Comparison of ENCODE assay signal across 16 cellular contexts in the genomic region with DNA sequence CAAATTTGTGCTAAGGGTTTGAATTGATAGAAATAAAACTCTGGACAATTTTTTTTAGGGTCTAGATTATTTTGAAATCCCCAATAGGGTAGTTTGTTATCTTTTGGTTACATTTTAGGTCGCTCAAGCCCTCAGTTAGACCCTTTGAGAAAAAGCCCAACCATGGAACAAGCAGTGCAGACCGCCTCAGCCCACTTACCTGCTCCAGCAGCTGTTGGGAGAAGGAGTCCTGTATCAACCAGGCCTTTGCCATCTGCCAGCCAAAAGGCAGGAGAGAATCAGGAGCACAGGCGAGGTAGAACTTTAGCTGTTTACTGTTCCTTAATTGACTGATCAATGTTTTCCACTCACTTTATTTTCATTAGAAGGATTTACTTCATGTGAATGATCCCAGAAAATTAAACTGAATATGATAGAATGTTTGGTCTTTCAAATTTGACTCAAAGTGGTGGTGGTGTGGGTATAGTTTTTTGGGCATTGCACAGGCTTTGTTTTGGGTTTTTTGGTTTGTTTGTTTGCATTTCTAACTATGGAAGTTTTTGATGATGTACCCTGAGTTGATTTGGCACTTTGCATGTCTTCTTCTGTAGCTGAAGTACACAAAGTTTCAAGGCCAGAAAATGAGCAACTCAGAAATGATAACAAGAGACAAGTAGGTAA.
"Had no signal": no experiment of that assay in that cellular context is flagged by ENCODE, and none has a peak within 500 bp of the region (broad histone marks: within the 10 kb centered on the region; RNA-seq: fewer than 3 reads in every experiment).

No MANE protein-coding gene starts in this region.

- H3K4me3 Mint-ChIP-seq: activated T-cell treated with anti-CD3 and anti-CD28 coated beads, Interleukin-2, amount 50 U/mL, for 72 hours; brain; memory B cell; natural killer cell treated with Interleukin-12 subunit alpha and Interleukin-12 subunit beta and Interleukin-15 and Interleukin-18, amount 100 ng/mL, for 72 hours had no signal

- DNase-seq: activated CD4-positive, alpha-beta T cell treated with anti-CD3 and anti-CD28 coated beads for 1 hour; activated CD4-positive, alpha-beta T cell treated with anti-CD3 and anti-CD28 coated beads, Interleukin-2, amount 50 U/mL, for 48 hours; activated T-cell treated with anti-CD3 and anti-CD28 coated beads, Interleukin-2, amount 50 U/mL, for 72 hours; central memory CD4-positive, alpha-beta T cell; left ventricle myocardium inferior; occipital lobe; right cardiac atrium; stimulated activated CD4-positive, alpha-beta T cell treated with anti-CD3 and anti-CD28 coated beads, Interleukin-15, amount 100 ng/mL, for 24 hours; stimulated activated CD4-positive, alpha-beta T cell treated with anti-CD3 and anti-CD28 coated beads, Interleukin-4, amount 100 ng/mL, for 1 hour; stimulated activated naive CD8-positive, alpha-beta T cell treated with anti-CD3 and anti-CD28 coated beads, Interleukin-15, Interleukin-2, amounts not matched to agents 100 U/mL and 50 U/mL, for 24 hours; T1000; transverse colon had no signal

- ATAC-seq: esophagus mucosa; natural killer cell treated with Interleukin-12 subunit alpha and Interleukin-12 subunit beta and Interleukin-15 and Interleukin-18, amount 100 ng/mL, for 72 hours; right cardiac atrium; stimulated activated naive CD8-positive, alpha-beta T cell treated with anti-CD3 and anti-CD28 coated beads, Interleukin-15, Interleukin-2, amounts not matched to agents 100 U/mL and 50 U/mL, for 24 hours had no signal

- H3K27me3 Mint-ChIP-seq: brain; memory B cell; natural killer cell treated with Interleukin-12 subunit alpha and Interleukin-12 subunit beta and Interleukin-15 and Interleukin-18, amount 100 ng/mL, for 72 hours had no signal

- H3K27ac Mint-ChIP-seq: activated T-cell treated with anti-CD3 and anti-CD28 coated beads, Interleukin-2, amount 50 U/mL, for 72 hours; brain; memory B cell; natural killer cell treated with Interleukin-12 subunit alpha and Interleukin-12 subunit beta and Interleukin-15 and Interleukin-18, amount 100 ng/mL, for 72 hours had no signal

- H3K9me3 Mint-ChIP-seq: activated T-cell treated with anti-CD3 and anti-CD28 coated beads, Interleukin-2, amount 50 U/mL, for 72 hours; brain; memory B cell; natural killer cell treated with Interleukin-12 subunit alpha and Interleukin-12 subunit beta and Interleukin-15 and Interleukin-18, amount 100 ng/mL, for 72 hours had no signal
